In genomic region chrX:115561605-115562491, GRCh38 we compare ENCODE assay signal across 8 cellular contexts. TPM values are rescaled to one million over a fixed set of nuclear protein-coding genes. Genes with fewer than 3 reads are reported as not detected.
DNase-seq lines count a peak whose midpoint lies in the region; ATAC-seq and TF ChIP-seq lines count a peak whose summit lies in the region.

No MANE protein-coding gene starts in this region.

- H3K4me1 ChIP-seq in adrenal gland (replicated peaks in 1 of 2) = no peaks in the 10 kb centered on the region
- H3K4me1 ChIP-seq in psoas muscle = no peaks in the 10 kb centered on the region

- ATAC-seq in GM21737 (IDR thresholded peaks at IDR 0.05; ENCODE audit: unreplicated experiment) = peak; percentile 27
- peak; percentile 74 to 79 (median 77) for ATAC-seq in psoas muscle

- DNase-seq in Caki2 (ENCODE audit: low read depth) (peak; percentile 57), NCI-H187 treated with DMSO at 0.1 percent for 48 hours (lab: John Stamatoyannopoulos, UW) (peak; percentile 14), adrenal gland (peak; percentile 39 to 60 (median 54)), hepatic stellate cell (ENCODE audit: low spot score) (peak; percentile 58), psoas muscle (peak; percentile 55 to 74), SKM-1 treated with dmso at 0.1 percent for 144 hours (lab: John Stamatoyannopoulos, UW; ENCODE audit: unreplicated experiment) (no peak)
- no peak for DNase-seq in activated CD4-positive, CD25-positive, alpha-beta regulatory T cell treated with anti-CD3 and anti-CD28 coated beads, Interleukin-2, amount 50 U/mL, for 72 hours

- H3K27ac ChIP-seq in adrenal gland (peak overlapping the region; percentile 56 to 82 (median 65)), psoas muscle (peak overlapping the region; percentile 81)

- in situ Hi-C loops in Caki2 (cut with HindIII; ENCODE audit: low pct_unique_long_range_greater_than_20kb, low sequenced_read_pairs) = no loop called here

- H3K36me3 ChIP-seq in adrenal gland (replicated peaks in 1 of 2) (no peaks in the 10 kb centered on the region), psoas muscle (ENCODE audit: insufficient read depth in 1 of 2, low read depth in 1 of 2) (no peaks in the 10 kb centered on the region)

- no peak for TF ChIP-seq CTCF in adrenal gland (IDR thresholded peaks at IDR 0.05)
- no peak for TF ChIP-seq CTCF in psoas muscle (IDR thresholded peaks at IDR 0.05)

- peaks cover 28% of the 10 kb centered on the region for H3K27me3 ChIP-seq in adrenal gland
- H3K27me3 ChIP-seq in psoas muscle (ENCODE audit: insufficient read depth in 3 of 3, low read length in 2 of 3) = peaks cover 0 to 73% (median 0%) of the 10 kb centered on the region in 3 donors

- WGBS in adrenal gland, 4 donors = 1 to 5% (median 3%) methylated on average over 11 to 56 of the region's 56 CpGs
- WGBS in psoas muscle, 3 donors = 1 to 3% (median 1%) methylated on average over 41 to 56 of the region's 56 CpGs

- TF ChIP-seq POLR2A in adrenal gland (IDR thresholded peaks at IDR 0.05) = peak in 1 of 2 donors; percentile 32

- intact Hi-C loops in adrenal gland (cut with DNase I) = loop anchor here in 1 of 2 donors (10.0 kb wide), 1 partner anchor 227 kb away; no protein-coding TSS in a partner anchor
- intact Hi-C loops in psoas muscle (cut with DNase I) = loop anchor here in 1 of 2 donors (5.0 kb wide), 3 partner anchors 40 to 230 kb away; no protein-coding TSS in a partner anchor

- H3K4me3 ChIP-seq in adrenal gland (peak overlapping the region; percentile 3 to 63 (median 40)), psoas muscle (peak overlapping the region; percentile 75)

- H3K9me3 ChIP-seq in adrenal gland (replicated peaks in 1 of 3) = no peaks in the 10 kb centered on the region
- H3K9me3 ChIP-seq in psoas muscle = no peaks in the 10 kb centered on the region

RNA-seq across cellular contexts. Expression of gene PLS3, which starts 0.9 kb away (rescaled TPM):
- 129 and 133 TPM in 2 replicates for total RNA-seq in Caki2 (2014; rRNA removed; shearing (Covaris generic); ENCODE audit: low replicate concordance)
- total RNA-seq in adrenal gland (10 to 100 TPM; 29.7 to 88.1 (median 54.9) TPM), psoas muscle (10 to 100 TPM; 14.4 to 31.3 (median 21.6) TPM)
- polyA plus RNA-seq in adrenal gland (10 to 100 TPM; 18.7 to 48.2 (median 19.0) TPM), psoas muscle (10 to 100 TPM; 12.9 to 25.4 (median 20.0) TPM)

Comparison
In these comparisons a context has a peak if more than half of its experiments do, and no peak if none do; other contexts are left out.
1. DNase-seq: peak in Caki2 (single experiment), NCI-H187 treated with DMSO at 0.1 percent for 48 hours (single experiment), adrenal gland (7 of 7), hepatic stellate cell (single experiment) and psoas muscle (2 of 2); none in SKM-1 treated with dmso at 0.1 percent for 144 hours (single experiment) and activated CD4-positive, CD25-positive, alpha-beta regulatory T cell treated with anti-CD3 and anti-CD28 coated beads, Interleukin-2, amount 50 U/mL, for 72 hours (single experiment).